ENCODE assay signal across 32 cellular contexts in genomic region chr11:29984544-29984943, GRCh38. TPM values are rescaled to one million over a fixed set of nuclear protein-coding genes. Genes with fewer than 3 reads are reported as not detected.
"Had no signal": no experiment of that assay in that cellular context is flagged by ENCODE, and none has a peak within 500 bp of the region (broad histone marks: within the 10 kb centered on the region; RNA-seq: fewer than 3 reads in every experiment).

No MANE protein-coding gene starts in this region.

- H3K27me3 ChIP-seq: adrenal gland, body of pancreas, colonic mucosa, esophagus squamous epithelium, hepatocyte, pancreas, testis, transverse colon had no signal

- H3K27ac ChIP-seq: adrenal gland, body of pancreas, colonic mucosa, epithelial cell of prostate, esophagus squamous epithelium, hepatocyte, pancreas, prostate gland, skin epidermis, testis, transverse colon, VCaP had no signal

- DNase-seq: activated CD4-positive, alpha-beta memory T cell treated with anti-CD3 and anti-CD28 coated beads for 36 hours; activated CD4-positive, alpha-beta T cell treated with anti-CD3 and anti-CD28 coated beads, Interleukin-2, amount 10 ng/mL, durations not matched to agents 24 days and 14 days; activated CD8-positive, alpha-beta memory T cell treated with anti-CD3 and anti-CD28 coated beads, Interleukin-2, amount 50 U/mL, for 4 hours; activated effector memory CD4-positive, alpha-beta T cell treated with anti-CD3 and anti-CD28 coated beads, Interleukin-2, amount 50 U/mL, for 16 hours; activated naive CD4-positive, alpha-beta T cell treated with anti-CD3 and anti-CD28 coated beads for 36 hours; activated naive CD8-positive, alpha-beta T cell treated with anti-CD3 and anti-CD28 coated beads for 36 hours; activated T-cell treated with anti-CD3 and anti-CD28 coated beads, Interleukin-2, amount 50 U/mL, for 1 hour; aorta; body of pancreas; cerebellar nuclear complex; colonic mucosa; effector CD8-positive, alpha-beta T cell; esophagus squamous epithelium; foreskin melanocyte; islet precursor cell; naive thymus-derived CD4-positive, alpha-beta T cell; pancreas; stimulated activated CD4-positive, alpha-beta T cell treated with anti-CD3 and anti-CD28 coated beads, Interleukin-12 subunit alpha, Interleukin-12 subunit beta, amount 100 ng/mL, for 4 hours; stimulated activated CD4-positive, alpha-beta T cell treated with anti-CD3 and anti-CD28 coated beads, Interleukin-4, amount 100 ng/mL, for 1 hour; stimulated activated naive CD8-positive, alpha-beta T cell treated with anti-CD3 and anti-CD28 coated beads, Interleukin-15, Interleukin-2, amounts not matched to agents 100 U/mL and 50 U/mL, for 24 hours; testis; transverse colon had no signal

- H2AFZ ChIP-seq: hepatocyte had no signal

- H3K4me2 ChIP-seq: hepatocyte had no signal

- H3K4me1 ChIP-seq: adrenal gland, body of pancreas, colonic mucosa, esophagus squamous epithelium, pancreas, prostate gland, testis, transverse colon had no signal

- H3K79me2 ChIP-seq: hepatocyte had no signal

- H3K4me3 ChIP-seq: adrenal gland, body of pancreas, colonic mucosa, esophagus squamous epithelium, hepatocyte, pancreas, prostate gland, skin epidermis, testis, transverse colon had no signal

- H3K36me3 ChIP-seq: adrenal gland, colonic mucosa, esophagus squamous epithelium, pancreas, prostate gland, transverse colon had no signal

- H3K9me3 ChIP-seq: adrenal gland, body of pancreas, colonic mucosa, esophagus squamous epithelium, pancreas, prostate gland, testis had no signal

RNA-seq across cellular contexts. Expression of gene KCNA4, which starts 32.3 kb away (rescaled TPM):
- total RNA-seq: activated CD4-positive, alpha-beta memory T cell treated with anti-CD3 and anti-CD28 coated beads for 36 hours; activated CD4-positive, alpha-beta T cell treated with anti-CD3 and anti-CD28 coated beads, Interleukin-2, amount 10 ng/mL, durations not matched to agents 24 days and 14 days; activated CD8-positive, alpha-beta memory T cell treated with anti-CD3 and anti-CD28 coated beads for 36 hours; activated naive CD4-positive, alpha-beta T cell treated with anti-CD3 and anti-CD28 coated beads for 36 hours; activated naive CD8-positive, alpha-beta T cell treated with anti-CD3 and anti-CD28 coated beads for 36 hours; activated T-helper 1 cell treated with anti-CD3 and anti-CD28 coated beads, Interleukin-12 subunit alpha, Interleukin-12 subunit beta, Interleukin-2, Interleukin-4 antibody, amounts not matched to agents 30 ng/mL and 10 ng/mL and 1 ng/mL, durations not matched to agents 14 hours and 24 hours and 36 hours; dermis microvascular lymphatic vessel endothelial cell; esophagus squamous epithelium; naive thymus-derived CD4-positive, alpha-beta T cell; pancreas; T-helper 1 cell treated with Interleukin-12 subunit alpha and Interleukin-12 subunit beta and Interleukin-4 antibody, amounts not matched to agents 30 ng/mL and 1 ng/mL, for 36 hours; transverse colon had no signal
- polyA plus RNA-seq: aorta; naive thymus-derived CD4-positive, alpha-beta T cell had no signal
